In the genomic region with DNA sequence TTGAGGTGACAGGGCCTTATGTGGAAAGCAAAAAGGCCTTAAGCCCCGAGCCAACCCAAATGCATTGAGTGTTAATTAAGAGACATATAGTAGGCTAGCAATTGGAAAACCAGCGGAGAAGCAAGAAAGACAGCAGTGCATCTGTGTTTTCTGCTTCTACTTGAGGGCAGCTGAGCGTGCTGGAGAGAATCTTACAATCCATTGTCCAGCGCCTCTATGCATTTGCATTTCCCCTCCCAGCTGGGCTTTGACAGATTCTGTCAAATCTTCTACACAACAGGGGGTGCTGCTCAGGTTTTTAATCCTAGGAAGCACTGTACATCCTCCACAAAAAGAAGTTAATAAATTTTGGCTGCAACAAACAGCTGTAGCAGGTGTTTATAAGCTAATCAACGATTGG, we compare ENCODE assay signal across 12 cellular contexts. TPM values are rescaled to one million over a fixed set of nuclear protein-coding genes. Genes with fewer than 3 reads are reported as not detected.
DNase-seq lines count a peak whose midpoint lies in the region; TF ChIP-seq lines count a peak whose summit lies in the region.
"Had no signal": no experiment of that assay in that cellular context is flagged by ENCODE, and none has a peak within 500 bp of the region (broad histone marks: within the 10 kb centered on the region; RNA-seq: fewer than 3 reads in every experiment).

No MANE protein-coding gene starts in this region.

- DNase-seq in Ammon's horn (ENCODE audit: low spot score) (peak; percentile 21), ELF-1 (ENCODE audit: low read depth, low spot score) (peak; percentile 19), dorsolateral prefrontal cortex (no peak), substantia nigra (lab: John Stamatoyannopoulos, UW) (peak in 3 of 49 donors; percentile 8 to 17 (median 8)), GM20000 (ENCODE audit: low spot score) (no peak), endodermal cell (no peak)
- DNase-seq: ACHN; Caco-2; CD4-positive, alpha-beta T cell; GDM1 had no signal

- H3K36me3 ChIP-seq in endodermal cell (ENCODE audit: control insufficient read depth, insufficient read depth, low read length): no peaks in the 10 kb centered on the region
- H3K36me3 ChIP-seq: HAP-1 had no signal

- no peaks in the 10 kb centered on the region for H3K9me3 Mint-ChIP-seq in endodermal cell
- H3K9me3 Mint-ChIP-seq: CD4-positive, alpha-beta T cell had no signal

- no peak overlapping the region for H3K4me3 ChIP-seq in dorsolateral prefrontal cortex
- H3K4me3 ChIP-seq in endodermal cell (ENCODE audit: low read length): no peak overlapping the region
- H3K4me3 ChIP-seq: HAP-1 had no signal

- no peaks in the 10 kb centered on the region for H3K27me3 ChIP-seq in dorsolateral prefrontal cortex
- H3K27me3 ChIP-seq in endodermal cell (ENCODE audit: control insufficient read depth, insufficient read depth, low read length, poor library complexity, severe bottlenecking): no peaks in the 10 kb centered on the region

- peaks cover 6% of the 10 kb centered on the region for H3K4me1 ChIP-seq in endodermal cell (ENCODE audit: control insufficient read depth, insufficient read depth, low read length)
- H3K4me1 ChIP-seq: HAP-1 had no signal

- H3K4me3 Mint-ChIP-seq in endodermal cell: no peak overlapping the region
- H3K4me3 Mint-ChIP-seq: CD4-positive, alpha-beta T cell had no signal

- H3K4me1 Mint-ChIP-seq in endodermal cell: peaks cover 22% of the 10 kb centered on the region

- H3K9me3 ChIP-seq in endodermal cell (ENCODE audit: control insufficient read depth, low read length): no peaks in the 10 kb centered on the region
- H3K9me3 ChIP-seq: Caco-2, HAP-1 had no signal

- WGBS in endodermal cell (ENCODE audit: insufficient coverage in 1 of 2, insufficient read length in 1 of 2), 2 experiments: 90 to 91% methylated on average over 5 of the region's 5 CpGs

- no peak overlapping the region for H3K9ac ChIP-seq in endodermal cell (ENCODE audit: extremely low read depth, low read length, poor library complexity, severe bottlenecking)

- H3K27me3 Mint-ChIP-seq in endodermal cell (ENCODE audit: insufficient read depth): no peaks in the 10 kb centered on the region

- intact Hi-C loops in dorsolateral prefrontal cortex (cut with DNase I): no loop called here

- peak overlapping the region in 48 of 59 donors; percentile 0 to 90 (median 60) for H3K27ac ChIP-seq in dorsolateral prefrontal cortex
- H3K27ac ChIP-seq in substantia nigra (ENCODE audit: low read depth, low read length, poor library complexity, severe bottlenecking): peak overlapping the region; percentile 37
- no peak overlapping the region for H3K27ac ChIP-seq in endodermal cell (ENCODE audit: low read depth, low read length)
- H3K27ac ChIP-seq: C4-2B had no signal

- H3K36me3 Mint-ChIP-seq in endodermal cell (ENCODE audit: low read depth): no peaks in the 10 kb centered on the region

- TF ChIP-seq CTCF in dorsolateral prefrontal cortex (IDR thresholded peaks at IDR 0.05 in 54 of 56, conservative IDR thresholded peaks at IDR 0.05 in 2 of 56; ENCODE audit: low read depth in 1 of 56, partially characterized antibody in 56 of 56) (no peak), GM20000 (IDR thresholded peaks at IDR 0.05; ENCODE audit: extremely low read depth, missing control alignments) (no peak), endodermal cell (conservative IDR thresholded peaks at IDR 0.05) (no peak)

- H3K27ac Mint-ChIP-seq in endodermal cell: no peak overlapping the region
- H3K27ac Mint-ChIP-seq: CD4-positive, alpha-beta T cell had no signal

RNA-seq across cellular contexts. Expression of a gene that starts 23.9 kb away (rescaled TPM):
- 100 to 1,000 TPM in 12 of 120 experiments, 10 to 100 TPM in 108; 62.7 to 123 (median 86.2) TPM for total RNA-seq in dorsolateral prefrontal cortex
- 100 to 1,000 TPM; 187 to 200 TPM for total RNA-seq in endodermal cell
- polyA plus RNA-seq in endodermal cell (2013, experiment 1 of 2): 163 TPM
- polyA plus RNA-seq in endodermal cell (2013, experiment 2 of 2): 164 TPM

Comparison
In these comparisons a context has a peak if more than half of its experiments do, and no peak if none do; other contexts are left out.
1. DNase-seq: peak in Ammon's horn (single experiment) and ELF-1 (single experiment); none in dorsolateral prefrontal cortex (0 of 10), GM20000 (single experiment) and endodermal cell (single experiment).